Comparison of ENCODE assay signal across 15 cellular contexts in the genomic region with DNA sequence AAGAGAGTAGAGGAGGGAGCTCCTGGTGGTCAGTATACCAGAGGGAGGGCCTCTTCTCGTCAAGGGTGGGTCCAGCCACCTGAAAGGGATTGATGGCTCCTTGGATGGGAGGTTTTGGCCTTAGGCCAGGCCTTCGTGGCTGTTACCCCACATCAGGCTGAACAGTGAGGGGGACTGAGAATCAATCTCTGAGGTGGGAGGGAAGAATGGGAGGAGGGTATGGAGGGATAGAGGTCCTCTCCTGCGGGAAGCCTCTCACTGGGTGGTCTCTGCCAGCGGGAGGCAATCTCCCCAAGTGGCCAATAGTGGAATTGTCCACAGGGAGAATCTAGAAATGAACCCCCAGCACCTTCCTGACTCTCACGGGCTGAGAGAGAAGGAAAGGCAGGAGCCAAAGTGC. TPM values are rescaled to one million over a fixed set of nuclear protein-coding genes. Genes with fewer than 3 reads are reported as not detected.
DNase-seq lines count a peak whose midpoint lies in the region; ATAC-seq and TF ChIP-seq lines count a peak whose summit lies in the region.
"Had no signal": no experiment of that assay in that cellular context is flagged by ENCODE, and none has a peak within 500 bp of the region (broad histone marks: within the 10 kb centered on the region; RNA-seq: fewer than 3 reads in every experiment).

No MANE protein-coding gene starts in this region.

- H3K4me3 ChIP-seq in BJ (ENCODE audit: low read depth, low read length) = no peak overlapping the region
- no peak overlapping the region for H3K4me3 ChIP-seq in LNCaP clone FGC (ENCODE audit: low read depth, low read length)
- H3K4me3 ChIP-seq in dorsolateral prefrontal cortex = no peak overlapping the region
- H3K4me3 ChIP-seq in neural progenitor cell = no peak overlapping the region
- H3K4me3 ChIP-seq: SK-N-MC, tibial nerve had no signal

- peaks cover 10% of the 10 kb centered on the region for H3K4me1 Mint-ChIP-seq in neural progenitor cell
- H3K4me1 Mint-ChIP-seq in activated CD4-positive, alpha-beta memory T cell treated with anti-CD3 and anti-CD28 coated beads, Interleukin-2, amount 10 ng/mL, durations not matched to agents 7 days and 5 days = peaks cover 17% of the 10 kb centered on the region
- H3K4me1 Mint-ChIP-seq in stimulated activated naive B cell treated with anti-CD40 and anti-IgM and Interleukin-4, amounts not matched to agents 10 μg/mL and 1 μg/mL and 100 μg/mL, for 72 hours = peaks cover 0 to 2% of the 10 kb centered on the region in 2 donors

- H3K9ac ChIP-seq in neural progenitor cell = no peak overlapping the region

- H3K9me3 Mint-ChIP-seq in neural progenitor cell = peaks cover 8% of the 10 kb centered on the region
- no peaks in the 10 kb centered on the region for H3K9me3 Mint-ChIP-seq in activated CD4-positive, alpha-beta memory T cell treated with anti-CD3 and anti-CD28 coated beads, Interleukin-2, amount 10 ng/mL, durations not matched to agents 7 days and 5 days
- peaks cover 3 to 6% of the 10 kb centered on the region in 2 donors for H3K9me3 Mint-ChIP-seq in stimulated activated naive B cell treated with anti-CD40 and anti-IgM and Interleukin-4, amounts not matched to agents 10 μg/mL and 1 μg/mL and 100 μg/mL, for 72 hours

- CTCF ChIA-PET in BJ (lab: Yijun Ruan, JAX) = no interaction called here
- CTCF ChIA-PET in activated CD4-positive, alpha-beta memory T cell treated with anti-CD3 and anti-CD28 coated beads, Interleukin-2, amount 10 ng/mL, durations not matched to agents 7 days and 5 days (lab: Charles Lee) = no interaction called here

- peaks cover 4% of the 10 kb centered on the region for H3K36me3 Mint-ChIP-seq in neural progenitor cell
- H3K36me3 Mint-ChIP-seq in activated CD4-positive, alpha-beta memory T cell treated with anti-CD3 and anti-CD28 coated beads, Interleukin-2, amount 10 ng/mL, durations not matched to agents 7 days and 5 days (ENCODE audit: low read depth) = no peaks in the 10 kb centered on the region
- H3K36me3 Mint-ChIP-seq in stimulated activated naive B cell treated with anti-CD40 and anti-IgM and Interleukin-4, amounts not matched to agents 10 μg/mL and 1 μg/mL and 100 μg/mL, for 72 hours = no peaks in the 10 kb centered on the region

- peaks cover 16% of the 10 kb centered on the region for H3F3A ChIP-seq in neural progenitor cell (ENCODE audit: low read depth)

- no peaks in the 10 kb centered on the region for H3K9me3 ChIP-seq in neural progenitor cell (ENCODE audit: low read depth)

- H3K27ac ChIP-seq in dorsolateral prefrontal cortex (peak overlapping the region in 43 of 59 donors; percentile 8 to 87 (median 57)), neural progenitor cell (no peak overlapping the region)
- H3K27ac ChIP-seq: SK-N-MC, tibial nerve had no signal

- peaks cover 5% of the 10 kb centered on the region for H3K4me1 ChIP-seq in neural progenitor cell
- H3K4me1 ChIP-seq: tibial nerve had no signal

- DNase-seq in BJ (ENCODE audit: low read depth) (no peak), LNCaP clone FGC (ENCODE audit: low read depth) (no peak), dorsolateral prefrontal cortex (no peak), neural progenitor cell (ENCODE audit: low spot score) (no peak), COLO668 (lab: John Stamatoyannopoulos, UW; ENCODE audit: unreplicated experiment) (no peak), iPS-NIHi11 (ENCODE audit: low spot score) (no peak)
- DNase-seq in activated CD4-positive, alpha-beta memory T cell treated with anti-CD3 and anti-CD28 coated beads, Interleukin-2, amount 10 ng/mL, durations not matched to agents 7 days and 5 days = no peak
- no peak for DNase-seq in stimulated activated naive B cell treated with anti-CD40 and anti-IgM and Interleukin-4, amounts not matched to agents 10 μg/mL and 1 μg/mL and 100 μg/mL, for 72 hours
- DNase-seq: activated CD4-positive, alpha-beta T cell treated with anti-CD3 and anti-CD28 coated beads for 36 hours; activated naive CD4-positive, alpha-beta T cell treated with Interleukin-2 at 50 U/mL for 16 hours; COR-L47; NCI-H1105; NCI-H69 had no signal

- POLR2A ChIA-PET in BJ (lab: Charles Lee) = no interaction called here
- POLR2A ChIA-PET in activated CD4-positive, alpha-beta memory T cell treated with anti-CD3 and anti-CD28 coated beads, Interleukin-2, amount 10 ng/mL, durations not matched to agents 7 days and 5 days (lab: Charles Lee) = no interaction called here

- no peaks in the 10 kb centered on the region for H3K79me2 ChIP-seq in neural progenitor cell (ENCODE audit: low read depth)

- ATAC-seq in stimulated activated naive B cell treated with anti-CD40 and anti-IgM and Interleukin-4, amounts not matched to agents 10 μg/mL and 1 μg/mL and 100 μg/mL, for 72 hours (replicated peaks) = no peak

- intact Hi-C loops in dorsolateral prefrontal cortex (cut with DNase I) = no loop called here

- TF ChIP-seq CTCF in BJ (IDR thresholded peaks at IDR 0.05; ENCODE audit: insufficient read depth, low read depth, low read length) = peak; percentile 28
- TF ChIP-seq CTCF in LNCaP clone FGC (IDR thresholded peaks at IDR 0.05; ENCODE audit: control insufficient read depth, extremely low read depth, insufficient read depth) = 0 out of 2 replicates have a peak, but pooled peaks have one; percentile 8
- peak in 13 of 56 donors; percentile 7 to 44 (median 21) for TF ChIP-seq CTCF in dorsolateral prefrontal cortex (IDR thresholded peaks at IDR 0.05 in 54 of 56, conservative IDR thresholded peaks at IDR 0.05 in 2 of 56; ENCODE audit: low read depth in 1 of 56, partially characterized antibody in 56 of 56)
- peak; percentile 26 for TF ChIP-seq CTCF in neural progenitor cell (IDR thresholded peaks at IDR 0.05)

- H3K27me3 ChIP-seq in BJ (ENCODE audit: control insufficient read depth, insufficient read depth, low read length) = peaks cover 1% of the 10 kb centered on the region
- no peaks in the 10 kb centered on the region for H3K27me3 ChIP-seq in dorsolateral prefrontal cortex
- H3K27me3 ChIP-seq in neural progenitor cell = no peaks in the 10 kb centered on the region
- H3K27me3 ChIP-seq: tibial nerve had no signal

- H3K4me2 ChIP-seq in neural progenitor cell = no peak overlapping the region

- no peak overlapping the region for H3K27ac Mint-ChIP-seq in neural progenitor cell
- H3K27ac Mint-ChIP-seq in activated CD4-positive, alpha-beta memory T cell treated with anti-CD3 and anti-CD28 coated beads, Interleukin-2, amount 10 ng/mL, durations not matched to agents 7 days and 5 days = no peak overlapping the region
- no peak overlapping the region for H3K27ac Mint-ChIP-seq in stimulated activated naive B cell treated with anti-CD40 and anti-IgM and Interleukin-4, amounts not matched to agents 10 μg/mL and 1 μg/mL and 100 μg/mL, for 72 hours
- H3K27ac Mint-ChIP-seq: activated CD4-positive, alpha-beta T cell treated with anti-CD3 and anti-CD28 coated beads for 36 hours had no signal

- H3K27me3 Mint-ChIP-seq in neural progenitor cell (ENCODE audit: insufficient read depth, low read depth) = peaks cover 10% of the 10 kb centered on the region
- H3K27me3 Mint-ChIP-seq in activated CD4-positive, alpha-beta memory T cell treated with anti-CD3 and anti-CD28 coated beads, Interleukin-2, amount 10 ng/mL, durations not matched to agents 7 days and 5 days = no peaks in the 10 kb centered on the region
- H3K27me3 Mint-ChIP-seq in stimulated activated naive B cell treated with anti-CD40 and anti-IgM and Interleukin-4, amounts not matched to agents 10 μg/mL and 1 μg/mL and 100 μg/mL, for 72 hours = peaks cover 4 to 11% of the 10 kb centered on the region in 2 donors
- H3K27me3 Mint-ChIP-seq: activated CD4-positive, alpha-beta T cell treated with anti-CD3 and anti-CD28 coated beads for 36 hours had no signal

- H3K36me3 ChIP-seq in BJ (ENCODE audit: control insufficient read depth, insufficient read depth, low read length) = no peaks in the 10 kb centered on the region
- no peaks in the 10 kb centered on the region for H3K36me3 ChIP-seq in neural progenitor cell
- H3K36me3 ChIP-seq: tibial nerve had no signal

- H2AFZ ChIP-seq in neural progenitor cell (replicated peaks) = no peak overlapping the region

- H4K20me1 ChIP-seq in neural progenitor cell (ENCODE audit: low read depth) = no peaks in the 10 kb centered on the region

- H3K4me3 Mint-ChIP-seq in neural progenitor cell = no peak overlapping the region
- H3K4me3 Mint-ChIP-seq in activated CD4-positive, alpha-beta memory T cell treated with anti-CD3 and anti-CD28 coated beads, Interleukin-2, amount 10 ng/mL, durations not matched to agents 7 days and 5 days = no peak overlapping the region
- no peak overlapping the region for H3K4me3 Mint-ChIP-seq in stimulated activated naive B cell treated with anti-CD40 and anti-IgM and Interleukin-4, amounts not matched to agents 10 μg/mL and 1 μg/mL and 100 μg/mL, for 72 hours
- H3K4me3 Mint-ChIP-seq: activated CD4-positive, alpha-beta T cell treated with anti-CD3 and anti-CD28 coated beads for 36 hours had no signal

RNA-seq across cellular contexts. Expression of gene BSN, which starts 53.5 kb away (rescaled TPM):
- 0.01 and 0.04 TPM in 2 replicates for polyA plus RNA-seq in BJ (2011; rRNA removed)
- polyA minus RNA-seq in BJ (2011; rRNA and poly(A)+ RNA removed) = 0.09 and 0.10 TPM in 2 replicates
- 100 to 1,000 TPM in 115 of 120 experiments, 10 to 100 TPM in 5; 47.8 to 218 (median 156) TPM for total RNA-seq in dorsolateral prefrontal cortex
- total RNA-seq in neural progenitor cell (ENCODE audit: low replicate concordance) = 0.17 and 0.53 TPM in 2 replicates
- total RNA-seq in activated CD4-positive, alpha-beta memory T cell treated with anti-CD3 and anti-CD28 coated beads, Interleukin-2, amount 10 ng/mL, durations not matched to agents 7 days and 5 days = under 1 TPM; 0.03 to 0.05 TPM

Comparison
In these comparisons a context has a peak if more than half of its experiments do, and no peak if none do; other contexts are left out.
1. RNA of gene BSN, which starts 53.5 kb away (total RNA-seq): 47.8 to 218 TPM in dorsolateral prefrontal cortex; 0.17 to 0.53 TPM in neural progenitor cell and 0.03 to 0.05 TPM in activated CD4-positive, alpha-beta memory T cell treated with anti-CD3 and anti-CD28 coated beads, Interleukin-2, amount 10 ng/mL, durations not matched to agents 7 days and 5 days; every median in the first group is over 10 times any median in the second.